Comparison of ENCODE assay signal across 8 cellular contexts in genomic region chr5:14109041-14109747, GRCh38. TPM values are rescaled to one million over a fixed set of nuclear protein-coding genes. Genes with fewer than 3 reads are reported as not detected.
DNase-seq lines count a peak whose midpoint lies in the region; ATAC-seq and TF ChIP-seq lines count a peak whose summit lies in the region.

No MANE protein-coding gene starts in this region.

- H3K27ac ChIP-seq in dorsolateral prefrontal cortex, result no peak overlapping the region

- TF ChIP-seq CTCF in GM13976 (IDR thresholded peaks at IDR 0.05; ENCODE audit: borderline replicate concordance, control extremely low read depth, extremely low read depth, insufficient read depth, missing control alignments), result no peak
- TF ChIP-seq CTCF in dorsolateral prefrontal cortex (IDR thresholded peaks at IDR 0.05 in 54 of 56, conservative IDR thresholded peaks at IDR 0.05 in 2 of 56; ENCODE audit: low read depth in 1 of 56, partially characterized antibody in 56 of 56), result no peak

- no peak overlapping the region for H3K4me3 ChIP-seq in dorsolateral prefrontal cortex

- ATAC-seq in GM21528 (IDR thresholded peaks at IDR 0.05; ENCODE audit: low FRiP score, unreplicated experiment) (peak; percentile 88), esophagus mucosa (peak; percentile 73)

- intact Hi-C loops in dorsolateral prefrontal cortex (cut with DNase I), result loop anchor here in 1 of 2 donors (2.0 to 5.0 kb wide), 2 partner anchors 33 to 160 kb away; partner anchors contain the start of gene TRIO

- DNase-seq in GM13976 (ENCODE audit: low spot score) (peak; percentile 70), HS-27A (ENCODE audit: low read depth) (peak; percentile 51), stromal cell of bone marrow (ENCODE audit: low read depth) (peak; percentile 91), dedifferentiated amniotic fluid mesenchymal stem cell (ENCODE audit: extremely low spot score) (no peak), dorsolateral prefrontal cortex (no peak), NCI-H2081 treated with DMSO at 0.1 percent for 48 hours (lab: John Stamatoyannopoulos, UW) (no peak)

- in situ Hi-C loops in GM13976 (cut with MboI; ENCODE audit: low sequenced_read_pairs, unreplicated experiment), result loop anchor here (10.0 kb wide), 1 partner anchor 156 kb away; no protein-coding TSS in a partner anchor

- H3K27me3 ChIP-seq in dorsolateral prefrontal cortex, result peaks cover 0 to 5% (median 0%) of the 10 kb centered on the region in 45 donors

RNA-seq across cellular contexts. Expression of gene TRIO, which starts 33.9 kb away (rescaled TPM):
- 42.0 TPM for total RNA-seq in esophagus mucosa
- total RNA-seq in dorsolateral prefrontal cortex, result 100 to 1,000 TPM; 171 to 414 (median 292) TPM

Comparison
In these comparisons a context has a peak if more than half of its experiments do, and no peak if none do; other contexts are left out.
1. DNase-seq: peak in GM13976 (single experiment), HS-27A (single experiment) and stromal cell of bone marrow (single experiment); none in dedifferentiated amniotic fluid mesenchymal stem cell (single experiment), dorsolateral prefrontal cortex (0 of 10) and NCI-H2081 treated with DMSO at 0.1 percent for 48 hours (single experiment).